Comparison of ENCODE assay signal across 8 cellular contexts in the genomic region with DNA sequence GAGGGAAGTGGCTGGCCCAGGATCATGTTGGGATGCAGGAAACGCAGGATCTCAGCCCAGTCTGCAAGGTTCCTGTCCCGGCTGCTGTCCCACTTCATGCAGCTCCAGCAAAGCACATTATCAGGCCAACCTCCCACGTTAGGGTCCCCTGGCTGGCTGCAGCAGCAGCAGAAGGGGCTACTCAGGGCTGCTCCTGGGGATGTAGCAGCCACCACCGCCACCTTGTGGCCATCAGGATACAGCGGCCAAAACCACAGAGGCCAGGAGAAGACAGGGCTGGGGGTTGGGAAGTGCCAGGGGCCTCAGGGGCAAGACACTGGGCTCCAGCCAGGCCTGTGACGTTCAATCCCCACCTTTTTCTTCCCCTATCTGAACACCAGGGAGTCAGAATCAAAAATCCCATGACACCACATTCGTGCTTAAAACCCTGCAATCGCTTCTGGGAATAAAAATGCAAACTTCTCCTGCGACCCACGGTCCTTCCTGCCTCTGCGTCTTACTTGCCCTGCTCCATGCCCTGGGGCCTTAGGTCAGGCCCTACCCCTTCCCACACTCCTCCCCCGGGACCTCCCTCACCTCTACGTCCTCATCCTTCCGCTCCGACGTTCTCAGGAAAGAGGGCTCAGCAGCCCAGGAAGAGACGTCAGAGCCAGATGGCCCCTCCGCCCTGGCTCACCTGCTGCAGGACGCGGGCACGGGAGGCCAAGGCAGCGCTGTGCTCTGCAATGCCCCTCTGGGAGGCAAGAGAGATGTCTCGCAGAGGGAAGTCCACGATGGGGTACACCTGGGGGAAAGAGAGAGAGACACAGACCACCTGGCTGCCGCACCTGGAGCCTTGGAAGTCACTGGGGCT. TPM values are rescaled to one million over a fixed set of nuclear protein-coding genes. Genes with fewer than 3 reads are reported as not detected.
DNase-seq lines count a peak whose midpoint lies in the region; ATAC-seq and TF ChIP-seq lines count a peak whose summit lies in the region.

No MANE protein-coding gene starts in this region.

- H3K27ac ChIP-seq in DOHH2 (ENCODE audit: low read depth, low read length) = no peak overlapping the region
- no peak overlapping the region for H3K27ac ChIP-seq in OCI-LY7 (ENCODE audit: low read depth, low read length, poor library complexity, severe bottlenecking)
- no peak overlapping the region for H3K27ac ChIP-seq in heart right ventricle

- H3K27me3 ChIP-seq in DOHH2 (ENCODE audit: control insufficient read depth, low read length) = no peaks in the 10 kb centered on the region
- H3K27me3 ChIP-seq in heart right ventricle = no peaks in the 10 kb centered on the region

- H3K9me3 ChIP-seq in DOHH2 (ENCODE audit: control insufficient read depth, insufficient read depth, low read length) (no peaks in the 10 kb centered on the region), OCI-LY7 (ENCODE audit: low read length) (no peaks in the 10 kb centered on the region), heart right ventricle (peaks cover 0 to 12% (median 0%) of the 10 kb centered on the region in 11 donors)

- no peaks in the 10 kb centered on the region for H3K9me2 ChIP-seq in DOHH2 (replicated peaks; ENCODE audit: control insufficient read depth, low read length)
- H3K9me2 ChIP-seq in OCI-LY7 (ENCODE audit: insufficient read depth, low read length) = no peaks in the 10 kb centered on the region

- H3K4me3 Mint-ChIP-seq in activated naive CD8-positive, alpha-beta T cell treated with anti-CD3 and anti-CD28 coated beads, Interleukin-2, amount 10 ng/mL, durations not matched to agents 7 days and 5 days = peak overlapping the region; percentile 65
- no peak overlapping the region for H3K4me3 Mint-ChIP-seq in progenitor cell of endocrine pancreas (ENCODE audit: low read depth)

- H3K4me1 Mint-ChIP-seq in activated naive CD8-positive, alpha-beta T cell treated with anti-CD3 and anti-CD28 coated beads, Interleukin-2, amount 10 ng/mL, durations not matched to agents 7 days and 5 days = peaks cover 6% of the 10 kb centered on the region
- H3K4me1 Mint-ChIP-seq in progenitor cell of endocrine pancreas (ENCODE audit: low read depth) = peaks cover 7% of the 10 kb centered on the region

- H3K79me2 ChIP-seq in DOHH2 (ENCODE audit: control insufficient read depth, low read length) (no peaks in the 10 kb centered on the region), OCI-LY7 (ENCODE audit: insufficient read depth, low read depth, low read length) (no peaks in the 10 kb centered on the region)

- peaks cover 11% of the 10 kb centered on the region for H3K4me1 ChIP-seq in DOHH2 (ENCODE audit: control insufficient read depth, low read length)
- no peaks in the 10 kb centered on the region for H3K4me1 ChIP-seq in OCI-LY7 (ENCODE audit: insufficient read depth, low read length, poor library complexity, severe bottlenecking)
- H3K4me1 ChIP-seq in heart right ventricle = peaks cover 6 to 20% (median 12%) of the 10 kb centered on the region in 9 donors

- no peaks in the 10 kb centered on the region for H4K20me1 ChIP-seq in DOHH2 (ENCODE audit: control insufficient read depth, insufficient read depth, low read depth, low read length)
- no peaks in the 10 kb centered on the region for H4K20me1 ChIP-seq in OCI-LY7 (ENCODE audit: insufficient read depth, low read length)

- H3F3A ChIP-seq in DOHH2 (ENCODE audit: control insufficient read depth, insufficient read depth) = no peaks in the 10 kb centered on the region

- intact Hi-C loops in OCI-LY7 (cut with micrococcal nuclease; ENCODE audit: unreplicated experiment) (loop anchor here (2.0 kb wide), 2 partner anchors 180 to 298 kb away; no protein-coding TSS in a partner anchor), heart right ventricle (cut with DNase I) (loop anchor here in 8 of 10 donors (1.0 to 10.0 kb wide), 4 partner anchors 180 to 298 kb away; no protein-coding TSS in a partner anchor)

- POLR2A ChIA-PET in OCI-LY7 (lab: Charles Lee) = no interaction called here
- POLR2A ChIA-PET in activated naive CD8-positive, alpha-beta T cell treated with anti-CD3 and anti-CD28 coated beads, Interleukin-2, amount 10 ng/mL, durations not matched to agents 7 days and 5 days (lab: Charles Lee) = no interaction called here

- H3K36me3 ChIP-seq in DOHH2 (ENCODE audit: control insufficient read depth, low read length) = no peaks in the 10 kb centered on the region
- H3K36me3 ChIP-seq in OCI-LY7 (ENCODE audit: insufficient read depth, low read length) = no peaks in the 10 kb centered on the region
- H3K36me3 ChIP-seq in heart right ventricle = no peaks in the 10 kb centered on the region

- no peaks in the 10 kb centered on the region for H3K9me3 Mint-ChIP-seq in activated naive CD8-positive, alpha-beta T cell treated with anti-CD3 and anti-CD28 coated beads, Interleukin-2, amount 10 ng/mL, durations not matched to agents 7 days and 5 days
- no peaks in the 10 kb centered on the region for H3K9me3 Mint-ChIP-seq in progenitor cell of endocrine pancreas (ENCODE audit: low read depth)

- no TSS peak for BruUV-seq in OCI-LY7 (replicated peaks; lab: Mats Ljungman, UMichigan)

- H2AFZ ChIP-seq in OCI-LY7 (ENCODE audit: low read length) = no peak overlapping the region

- H3K27me3 Mint-ChIP-seq in activated naive CD8-positive, alpha-beta T cell treated with anti-CD3 and anti-CD28 coated beads, Interleukin-2, amount 10 ng/mL, durations not matched to agents 7 days and 5 days = peaks cover 2% of the 10 kb centered on the region
- peaks cover 10% of the 10 kb centered on the region for H3K27me3 Mint-ChIP-seq in progenitor cell of endocrine pancreas

- H3K4me3 ChIP-seq in DOHH2 (ENCODE audit: low read length) (peak overlapping the region; percentile 35), OCI-LY7 (ENCODE audit: low read depth, low read length, poor library complexity, severe bottlenecking) (no peak overlapping the region), heart right ventricle (peak overlapping the region in 2 of 10 donors; percentile 18)

- peak; percentile 62 for DNase-seq in OCI-LY7 (ENCODE audit: low spot score)
- peak; percentile 59 for DNase-seq in activated naive CD8-positive, alpha-beta T cell treated with anti-CD3 and anti-CD28 coated beads, Interleukin-2, amount 10 ng/mL, durations not matched to agents 7 days and 5 days
- DNase-seq in heart right ventricle = peak; percentile 61 to 74
- DNase-seq in progenitor cell of endocrine pancreas (ENCODE audit: low spot score, unreplicated experiment) = peak; percentile 71
- no peak for DNase-seq in central memory CD4-positive, alpha-beta T cell

- 30 to 46% methylated on average over 25 of the region's 25 CpGs for WGBS in heart right ventricle, 2 donors

- peak overlapping the region; percentile 48 for H3K27ac Mint-ChIP-seq in activated naive CD8-positive, alpha-beta T cell treated with anti-CD3 and anti-CD28 coated beads, Interleukin-2, amount 10 ng/mL, durations not matched to agents 7 days and 5 days
- H3K27ac Mint-ChIP-seq in progenitor cell of endocrine pancreas = peak overlapping the region; percentile 50

- H3K36me3 Mint-ChIP-seq in activated naive CD8-positive, alpha-beta T cell treated with anti-CD3 and anti-CD28 coated beads, Interleukin-2, amount 10 ng/mL, durations not matched to agents 7 days and 5 days = no peaks in the 10 kb centered on the region
- no peaks in the 10 kb centered on the region for H3K36me3 Mint-ChIP-seq in progenitor cell of endocrine pancreas (ENCODE audit: insufficient read depth)

- CTCF ChIA-PET in OCI-LY7 (lab: Charles Lee; ENCODE audit: unreplicated experiment) = no interaction called here

- H3K4me2 ChIP-seq in DOHH2 (ENCODE audit: low read length) (peak overlapping the region; percentile 32), OCI-LY7 (ENCODE audit: low read length) (no peak overlapping the region)

- TF ChIP-seq CTCF in DOHH2 (IDR thresholded peaks at IDR 0.05; ENCODE audit: low read depth, low read length, poor library complexity, severe bottlenecking) (peak; percentile 92), OCI-LY7 (conservative IDR thresholded peaks at IDR 0.05; ENCODE audit: low read length) (peak; percentile 88), heart right ventricle (IDR thresholded peaks at IDR 0.05) (peak; percentile 75 to 94 (median 91)), progenitor cell of endocrine pancreas (IDR thresholded peaks at IDR 0.05; ENCODE audit: unreplicated experiment) (peak; percentile 95)

- ATAC-seq in GM19438 (IDR thresholded peaks at IDR 0.05; ENCODE audit: low read depth, unreplicated experiment) (peak; percentile 93), HG03439 (IDR thresholded peaks at IDR 0.05; ENCODE audit: unreplicated experiment) (peak; percentile 81), heart right ventricle (peak; percentile 82 to 92 (median 86))
- peak; percentile 81 for ATAC-seq in activated naive CD8-positive, alpha-beta T cell treated with anti-CD3 and anti-CD28 coated beads, Interleukin-2, amount 10 ng/mL, durations not matched to agents 7 days and 5 days (ENCODE audit: low read depth)

RNA-seq across cellular contexts. Expression of a gene that starts 21.5 kb away (rescaled TPM):
- 0.16 TPM in 1 of 2 replicates, not detected in the other for total RNA-seq in OCI-LY7 (2014; rRNA removed; shearing (Covaris generic))
- total RNA-seq in OCI-LY7 (2022) = 0.66 TPM in 1 of 2 replicates, not detected in the other
- not detected for total RNA-seq in activated naive CD8-positive, alpha-beta T cell treated with anti-CD3 and anti-CD28 coated beads, Interleukin-2, amount 10 ng/mL, durations not matched to agents 7 days and 5 days
- 1 to 10 TPM in 9 of 10 donors, under 1 TPM in 1; 0.88 to 4.7 (median 1.7) TPM for total RNA-seq in heart right ventricle
- polyA plus RNA-seq in heart right ventricle = 1 to 10 TPM in 1 of 2 donors, under 1 TPM in 1; 0.78 to 6.1 TPM
- total RNA-seq in progenitor cell of endocrine pancreas = 0.57 and 0.62 TPM in 2 replicates
